Comparison of ENCODE assay signal across 8 cellular contexts in the genomic region with DNA sequence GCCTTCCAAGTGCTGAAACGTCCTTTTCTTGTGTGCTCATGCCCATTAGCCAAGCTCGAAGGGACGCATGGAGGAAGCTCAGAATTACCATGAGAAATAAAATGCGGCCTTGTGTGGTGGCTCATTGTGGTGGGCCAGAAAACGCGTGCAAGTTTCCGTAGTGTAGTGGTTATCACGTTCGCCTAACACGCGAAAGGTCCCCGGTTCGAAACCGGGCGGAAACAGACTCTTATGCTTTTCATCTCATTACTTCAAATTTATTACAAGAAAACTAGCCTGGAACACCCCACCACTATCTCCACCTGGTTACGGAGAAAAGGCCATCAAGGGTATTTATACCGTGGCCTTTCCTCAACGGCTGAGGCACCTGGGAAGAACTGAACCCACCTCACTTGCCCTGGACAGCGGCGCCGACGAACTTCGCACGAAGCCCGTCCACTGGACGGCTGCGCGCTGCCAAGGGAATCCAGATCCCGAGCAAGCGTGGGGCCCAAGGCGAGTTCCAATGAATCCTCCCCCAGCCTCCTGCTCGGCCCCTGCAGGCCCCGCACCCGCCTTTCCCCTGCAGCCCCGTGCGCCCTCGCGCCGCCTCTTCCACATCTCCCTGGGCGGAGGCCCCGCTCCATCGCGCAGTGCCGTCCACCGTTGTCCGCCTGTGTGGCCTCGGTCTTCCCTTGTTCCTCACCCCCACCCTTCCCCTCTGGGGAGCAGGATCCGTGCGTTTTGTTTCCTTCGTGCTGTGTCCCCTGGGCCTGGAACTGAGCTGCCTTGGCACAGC. TPM values are rescaled to one million over a fixed set of nuclear protein-coding genes. Genes with fewer than 3 reads are reported as not detected.
A peak's percentile ranks its signal among the peaks of the same experiment; 100 is the strongest.
DNase-seq lines count a peak whose midpoint lies in the region; ATAC-seq and TF ChIP-seq lines count a peak whose summit lies in the region.
"Not testable (repeated sequence)": the region's sequence is repeated elsewhere in the genome, so short reads cannot be mapped to it uniquely, and the experiment has no call there.

No MANE protein-coding gene starts in this region.

- peak overlapping the region; percentile 65 for H3K4me3 Mint-ChIP-seq in activated naive CD8-positive, alpha-beta T cell treated with anti-CD3 and anti-CD28 coated beads for 36 hours
- H3K4me3 Mint-ChIP-seq in neural progenitor cell = peak overlapping the region; percentile 89

- H2AFZ ChIP-seq in neural progenitor cell (replicated peaks) = peak overlapping the region; percentile 66

- H3K9me3 Mint-ChIP-seq in activated naive CD8-positive, alpha-beta T cell treated with anti-CD3 and anti-CD28 coated beads for 36 hours; neural progenitor cell: not testable (repeated sequence)

- peaks cover 47% of the 10 kb centered on the region for H3F3A ChIP-seq in neural progenitor cell (ENCODE audit: low read depth)

- H3K36me3 Mint-ChIP-seq in activated naive CD8-positive, alpha-beta T cell treated with anti-CD3 and anti-CD28 coated beads for 36 hours = peaks cover 11% of the 10 kb centered on the region
- H3K36me3 Mint-ChIP-seq in neural progenitor cell = not testable (repeated sequence)

- TF ChIP-seq CTCF in foreskin fibroblast (IDR thresholded peaks at IDR 0.05; ENCODE audit: low read depth, low read length); neural progenitor cell (IDR thresholded peaks at IDR 0.05): not testable (repeated sequence)

- peaks cover 100% of the 10 kb centered on the region for H3K27me3 ChIP-seq in neural progenitor cell

- H3K4me3 ChIP-seq in foreskin fibroblast (ENCODE audit: low read depth in 1 of 2, low read length in 2 of 2) (peak overlapping the region; percentile 2 to 27), neural progenitor cell (peak overlapping the region; percentile 63)

- H3K27me3 Mint-ChIP-seq in activated naive CD8-positive, alpha-beta T cell treated with anti-CD3 and anti-CD28 coated beads for 36 hours = peaks cover 72% of the 10 kb centered on the region
- H3K27me3 Mint-ChIP-seq in neural progenitor cell (ENCODE audit: insufficient read depth, low read depth) = peaks cover 89% of the 10 kb centered on the region

- peak; percentile 82 for DNase-seq in ELR (ENCODE audit: low read depth)
- peak; percentile 9 for DNase-seq in NCI-H748 treated with DMSO at 0.1 percent for 48 hours (lab: John Stamatoyannopoulos, UW)
- DNase-seq in activated CD4-positive, CD25-positive, alpha-beta regulatory T cell (lab: John Stamatoyannopoulos, UW) = peak; percentile 14 to 76 (median 49)
- peak; percentile 81 for DNase-seq in activated naive CD8-positive, alpha-beta T cell treated with anti-CD3 and anti-CD28 coated beads for 36 hours
- DNase-seq in foreskin fibroblast = peak; percentile 50 to 90
- DNase-seq in neural progenitor cell (ENCODE audit: low spot score) = peak; percentile 70
- DNase-seq in stimulated activated naive CD8-positive, alpha-beta T cell treated with anti-CD3 and anti-CD28 coated beads, Interleukin-15, Interleukin-2, amounts not matched to agents 100 U/mL and 50 U/mL, for 24 hours = peak; percentile 87

- H3K4me1 Mint-ChIP-seq in activated naive CD8-positive, alpha-beta T cell treated with anti-CD3 and anti-CD28 coated beads for 36 hours = peaks cover 83% of the 10 kb centered on the region
- peaks cover 36% of the 10 kb centered on the region for H3K4me1 Mint-ChIP-seq in neural progenitor cell

- H3K4me1 ChIP-seq in neural progenitor cell = not testable (repeated sequence)

- not testable (repeated sequence) for H3K9me3 ChIP-seq in neural progenitor cell (ENCODE audit: low read depth)

- not testable (repeated sequence) for H3K27ac ChIP-seq in neural progenitor cell

- not testable (repeated sequence) for H3K9ac ChIP-seq in neural progenitor cell

- peaks cover 12% of the 10 kb centered on the region for H4K20me1 ChIP-seq in neural progenitor cell (ENCODE audit: low read depth)

- not testable (repeated sequence) for H3K36me3 ChIP-seq in neural progenitor cell

- peak; percentile 40 for ATAC-seq in HG02798 (IDR thresholded peaks at IDR 0.05; ENCODE audit: poor library complexity, unreplicated experiment)
- ATAC-seq in stimulated activated naive CD8-positive, alpha-beta T cell treated with anti-CD3 and anti-CD28 coated beads, Interleukin-15, Interleukin-2, amounts not matched to agents 100 U/mL and 50 U/mL, for 24 hours = peak; percentile 29

- peak overlapping the region; percentile 73 for H3K27ac Mint-ChIP-seq in activated naive CD8-positive, alpha-beta T cell treated with anti-CD3 and anti-CD28 coated beads for 36 hours
- peak overlapping the region; percentile 77 for H3K27ac Mint-ChIP-seq in neural progenitor cell

- not testable (repeated sequence) for H3K79me2 ChIP-seq in neural progenitor cell (ENCODE audit: low read depth)

- peak overlapping the region; percentile 95 for H3K4me2 ChIP-seq in neural progenitor cell

RNA-seq across cellular contexts. Expression of gene OR2V2, which starts 22.3 kb away (rescaled TPM):
- total RNA-seq in activated naive CD8-positive, alpha-beta T cell treated with anti-CD3 and anti-CD28 coated beads for 36 hours = not detected
- not detected in 2 replicates for total RNA-seq in neural progenitor cell (ENCODE audit: low replicate concordance)

RNA-seq across cellular contexts. Expression of gene TRIM7, which starts 35.3 kb away (rescaled TPM):
- total RNA-seq in activated naive CD8-positive, alpha-beta T cell treated with anti-CD3 and anti-CD28 coated beads for 36 hours = under 1 TPM; 0.62 to 0.68 TPM
- not detected in 2 replicates for total RNA-seq in neural progenitor cell (ENCODE audit: low replicate concordance)

RNA-seq across cellular contexts. Expression of gene OR2V1, which starts 38.7 kb away (rescaled TPM):
- not detected for total RNA-seq in activated naive CD8-positive, alpha-beta T cell treated with anti-CD3 and anti-CD28 coated beads for 36 hours
- not detected in 2 replicates for total RNA-seq in neural progenitor cell (ENCODE audit: low replicate concordance)

RNA-seq across cellular contexts. Expression of gene TRIM41, which starts 53.4 kb away (rescaled TPM):
- 10 to 100 TPM; 34.2 to 37.6 TPM for total RNA-seq in activated naive CD8-positive, alpha-beta T cell treated with anti-CD3 and anti-CD28 coated beads for 36 hours
- total RNA-seq in neural progenitor cell (ENCODE audit: low replicate concordance) = 8.1 and 24.2 TPM in 2 replicates

Comparison
In these comparisons a context has a peak if more than half of its experiments do, and no peak if none do; other contexts are left out.
1. DNase-seq: peak in every context shown above with its lines; median percentile 87 in stimulated activated naive CD8-positive, alpha-beta T cell treated with anti-CD3 and anti-CD28 coated beads, Interleukin-15, Interleukin-2, amounts not matched to agents 100 U/mL and 50 U/mL, for 24 hours; 82 in ELR; 81 in activated naive CD8-positive, alpha-beta T cell treated with anti-CD3 and anti-CD28 coated beads for 36 hours; 70 in foreskin fibroblast; 70 in neural progenitor cell; 49 in activated CD4-positive, CD25-positive, alpha-beta regulatory T cell; 9 in NCI-H748 treated with DMSO at 0.1 percent for 48 hours.